In the genomic region with DNA sequence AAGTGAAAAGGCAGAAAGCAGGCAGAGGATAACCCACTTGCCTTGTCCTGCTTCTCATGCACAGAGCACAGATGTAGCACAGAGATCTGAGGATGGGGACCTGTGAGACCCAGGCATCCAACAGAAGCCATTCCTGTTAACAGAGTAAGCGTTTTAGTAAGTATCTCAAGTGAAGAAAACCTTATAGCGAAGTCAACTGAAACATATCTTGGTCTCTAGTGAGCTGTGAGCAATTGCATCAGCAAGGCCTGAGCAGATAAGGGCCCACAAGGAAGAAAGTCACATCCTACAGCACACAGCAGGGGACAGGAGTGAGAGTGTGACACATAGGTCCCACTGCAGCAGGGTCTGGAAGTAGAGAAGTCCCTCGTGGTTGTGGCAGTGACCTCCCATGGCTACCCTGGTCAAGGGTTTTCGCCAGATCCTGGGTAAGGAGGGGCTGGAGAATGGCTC, we compare ENCODE assay signal across 14 cellular contexts.
"Had no signal": no experiment of that assay in that cellular context is flagged by ENCODE, and none has a peak within 500 bp of the region (broad histone marks: within the 10 kb centered on the region; RNA-seq: fewer than 3 reads in every experiment).

No MANE protein-coding gene starts in this region.

- H3K4me3 ChIP-seq: lung, mucosa of descending colon had no signal

- DNase-seq: activated CD4-positive, alpha-beta memory T cell treated with anti-CD3 and anti-CD28 coated beads, Interleukin-2, amount 10 ng/mL, durations not matched to agents 7 days and 5 days; activated CD8-positive, alpha-beta memory T cell treated with anti-CD3 and anti-CD28 coated beads, Interleukin-2, amount 50 U/mL, for 48 hours; activated naive CD4-positive, alpha-beta T cell; aorta; foreskin melanocyte; head of caudate nucleus; left colon; mucosa of descending colon; stimulated activated CD4-positive, alpha-beta T cell treated with anti-CD3 and anti-CD28 coated beads, Interleukin-15, amount 100 ng/mL, for 24 hours; stimulated activated CD4-positive, alpha-beta T cell treated with anti-CD3 and anti-CD28 coated beads, Interleukin-4, amount 100 ng/mL, for 24 hours; T-helper 17 cell had no signal

- H3K9me3 Mint-ChIP-seq: activated CD4-positive, alpha-beta memory T cell treated with anti-CD3 and anti-CD28 coated beads, Interleukin-2, amount 10 ng/mL, durations not matched to agents 7 days and 5 days; nephron had no signal

- H3K4me1 Mint-ChIP-seq: T-helper 17 cell had no signal

- H3K9me3 ChIP-seq: mucosa of descending colon had no signal

- ATAC-seq: left colon, mucosa of descending colon, T-helper 17 cell had no signal

- H3K27ac Mint-ChIP-seq: activated CD4-positive, alpha-beta memory T cell treated with anti-CD3 and anti-CD28 coated beads, Interleukin-2, amount 10 ng/mL, durations not matched to agents 7 days and 5 days; nephron; stimulated activated naive CD8-positive, alpha-beta T cell treated with anti-CD3 and anti-CD28 coated beads, Interleukin-15, Interleukin-2, amounts not matched to agents 100 ng/mL and 50 ng/mL, for 24 hours; T-helper 17 cell had no signal

- H3K4me3 Mint-ChIP-seq: activated CD4-positive, alpha-beta memory T cell treated with anti-CD3 and anti-CD28 coated beads, Interleukin-2, amount 10 ng/mL, durations not matched to agents 7 days and 5 days; nephron; stimulated activated naive CD8-positive, alpha-beta T cell treated with anti-CD3 and anti-CD28 coated beads, Interleukin-15, Interleukin-2, amounts not matched to agents 100 ng/mL and 50 ng/mL, for 24 hours; T-helper 17 cell had no signal

- H3K27me3 Mint-ChIP-seq: T-helper 17 cell had no signal
